In the genomic region with DNA sequence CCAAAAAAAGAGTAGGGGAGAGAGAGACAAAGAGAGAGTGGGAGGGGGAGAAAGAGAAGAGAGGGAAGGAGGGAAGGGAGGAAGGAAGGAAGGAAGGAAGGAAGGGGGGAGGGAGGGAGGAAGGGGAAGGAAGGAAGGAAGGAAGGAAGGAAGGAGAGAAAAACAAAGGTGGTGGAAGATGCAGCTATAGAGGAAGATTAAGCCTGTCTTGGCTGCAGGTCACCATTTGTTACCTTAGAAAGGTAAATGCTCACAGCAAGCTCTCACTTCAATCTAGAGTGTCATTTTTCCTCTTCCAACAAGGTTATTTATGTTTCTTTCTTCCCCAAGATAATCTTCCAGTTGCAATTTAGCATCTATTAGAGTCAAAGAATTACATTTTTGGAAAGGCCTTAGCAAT, we compare ENCODE assay signal across 8 cellular contexts.
"Had no signal": no experiment of that assay in that cellular context is flagged by ENCODE, and none has a peak within 500 bp of the region (broad histone marks: within the 10 kb centered on the region; RNA-seq: fewer than 3 reads in every experiment).

No MANE protein-coding gene starts in this region.

- DNase-seq: GDM1, GF-D8 had no signal

- H3K4me3 ChIP-seq: GM12878 had no signal

- FAIRE-seq: G401.6, GM12878, GM12891, GM12892, GM18507, GM19239 had no signal

- ATAC-seq: GM12878 had no signal
